In genomic region chr16:11370084-11370931, GRCh38 we compare ENCODE assay signal across 8 cellular contexts. TPM values are rescaled to one million over a fixed set of nuclear protein-coding genes. Genes with fewer than 3 reads are reported as not detected.
A peak's percentile ranks its signal among the peaks of the same experiment; 100 is the strongest.
DNase-seq lines count a peak whose midpoint lies in the region; ATAC-seq lines count a peak whose summit lies in the region.

No MANE protein-coding gene starts in this region.

- peak; percentile 58 for ATAC-seq in effector memory CD8-positive, alpha-beta T cell (replicated peaks)
- peak; percentile 96 for ATAC-seq in stimulated activated naive B cell treated with anti-CD40 and anti-IgM and Interleukin-4, amounts not matched to agents 10 μg/mL and 1 μg/mL and 100 μg/mL, for 72 hours (replicated peaks)

- no peak for DNase-seq in activated T-cell treated with anti-CD3 and anti-CD28 coated beads, Interleukin-2, amount 50 U/mL, for 24 hours
- DNase-seq in activated T-cell treated with anti-CD3 and anti-CD28 coated beads for 4 hours (no peak), NCI-H2196 treated with DMSO at 0.1 percent for 48 hours (lab: John Stamatoyannopoulos, UW; ENCODE audit: unreplicated experiment) (no peak), NCI-H2171 treated with DMSO at 0.1 percent for 48 hours (lab: John Stamatoyannopoulos, UW) (no peak)
- no peak for DNase-seq in effector memory CD8-positive, alpha-beta T cell
- peak; percentile 81 for DNase-seq in stimulated activated naive B cell treated with anti-CD40 and anti-IgM and Interleukin-4, amounts not matched to agents 10 μg/mL and 1 μg/mL and 100 μg/mL, for 72 hours
- no peak for DNase-seq in activated CD4-positive, alpha-beta T cell treated with anti-CD3 and anti-CD28 coated beads, Interleukin-2, amount 50 U/mL, for 1 hour

- peak overlapping the region; percentile 4 for H3K27ac Mint-ChIP-seq in activated T-cell treated with anti-CD3 and anti-CD28 coated beads, Interleukin-2, amount 50 U/mL, for 24 hours
- peak overlapping the region; percentile 88 to 89 (median 89) for H3K27ac Mint-ChIP-seq in IgD-negative memory B cell
- no peak overlapping the region for H3K27ac Mint-ChIP-seq in effector memory CD8-positive, alpha-beta T cell
- peak overlapping the region; percentile 93 for H3K27ac Mint-ChIP-seq in stimulated activated naive B cell treated with anti-CD40 and anti-IgM and Interleukin-4, amounts not matched to agents 10 μg/mL and 1 μg/mL and 100 μg/mL, for 72 hours

- no peaks in the 10 kb centered on the region for H3K36me3 Mint-ChIP-seq in activated T-cell treated with anti-CD3 and anti-CD28 coated beads, Interleukin-2, amount 50 U/mL, for 24 hours (ENCODE audit: low read depth)
- no peaks in the 10 kb centered on the region for H3K36me3 Mint-ChIP-seq in IgD-negative memory B cell
- H3K36me3 Mint-ChIP-seq in effector memory CD8-positive, alpha-beta T cell (ENCODE audit: insufficient read depth): peaks cover 3% of the 10 kb centered on the region
- H3K36me3 Mint-ChIP-seq in stimulated activated naive B cell treated with anti-CD40 and anti-IgM and Interleukin-4, amounts not matched to agents 10 μg/mL and 1 μg/mL and 100 μg/mL, for 72 hours: peaks cover 14 to 23% of the 10 kb centered on the region in 2 donors

- peaks cover 14% of the 10 kb centered on the region for H3K4me1 Mint-ChIP-seq in activated T-cell treated with anti-CD3 and anti-CD28 coated beads, Interleukin-2, amount 50 U/mL, for 24 hours (ENCODE audit: low read depth)
- H3K4me1 Mint-ChIP-seq in IgD-negative memory B cell: peaks cover 14 to 22% (median 19%) of the 10 kb centered on the region in 3 donors
- no peaks in the 10 kb centered on the region for H3K4me1 Mint-ChIP-seq in effector memory CD8-positive, alpha-beta T cell (ENCODE audit: low read depth in 2 of 2)
- H3K4me1 Mint-ChIP-seq in stimulated activated naive B cell treated with anti-CD40 and anti-IgM and Interleukin-4, amounts not matched to agents 10 μg/mL and 1 μg/mL and 100 μg/mL, for 72 hours: peaks cover 34 to 58% of the 10 kb centered on the region in 2 donors

- H3K4me3 Mint-ChIP-seq in activated T-cell treated with anti-CD3 and anti-CD28 coated beads, Interleukin-2, amount 50 U/mL, for 24 hours: no peak overlapping the region
- H3K4me3 Mint-ChIP-seq in IgD-negative memory B cell: peak overlapping the region; percentile 32 to 64 (median 52)
- H3K4me3 Mint-ChIP-seq in effector memory CD8-positive, alpha-beta T cell: no peak overlapping the region
- H3K4me3 Mint-ChIP-seq in stimulated activated naive B cell treated with anti-CD40 and anti-IgM and Interleukin-4, amounts not matched to agents 10 μg/mL and 1 μg/mL and 100 μg/mL, for 72 hours: peak overlapping the region; percentile 62 to 67

- no peaks in the 10 kb centered on the region for H3K9me3 Mint-ChIP-seq in activated T-cell treated with anti-CD3 and anti-CD28 coated beads, Interleukin-2, amount 50 U/mL, for 24 hours
- no peaks in the 10 kb centered on the region for H3K9me3 Mint-ChIP-seq in IgD-negative memory B cell
- H3K9me3 Mint-ChIP-seq in effector memory CD8-positive, alpha-beta T cell: no peaks in the 10 kb centered on the region
- H3K9me3 Mint-ChIP-seq in stimulated activated naive B cell treated with anti-CD40 and anti-IgM and Interleukin-4, amounts not matched to agents 10 μg/mL and 1 μg/mL and 100 μg/mL, for 72 hours: no peaks in the 10 kb centered on the region

- H3K27me3 Mint-ChIP-seq in activated T-cell treated with anti-CD3 and anti-CD28 coated beads, Interleukin-2, amount 50 U/mL, for 24 hours: no peaks in the 10 kb centered on the region
- peaks cover 14% of the 10 kb centered on the region for H3K27me3 Mint-ChIP-seq in IgD-negative memory B cell
- peaks cover 0 to 8% of the 10 kb centered on the region in 2 donors for H3K27me3 Mint-ChIP-seq in effector memory CD8-positive, alpha-beta T cell
- H3K27me3 Mint-ChIP-seq in stimulated activated naive B cell treated with anti-CD40 and anti-IgM and Interleukin-4, amounts not matched to agents 10 μg/mL and 1 μg/mL and 100 μg/mL, for 72 hours: no peaks in the 10 kb centered on the region

RNA-seq across cellular contexts. Expression of gene RMI2, which starts 25.0 kb away (rescaled TPM):
- polyA plus RNA-seq in IgD-negative memory B cell: 13.8 TPM

Comparison
In these comparisons a context has a peak if more than half of its experiments do, and no peak if none do; other contexts are left out.
1. H3K27ac Mint-ChIP-seq: peak in activated T-cell treated with anti-CD3 and anti-CD28 coated beads, Interleukin-2, amount 50 U/mL, for 24 hours (single experiment), IgD-negative memory B cell (3 of 3) and stimulated activated naive B cell treated with anti-CD40 and anti-IgM and Interleukin-4, amounts not matched to agents 10 μg/mL and 1 μg/mL and 100 μg/mL, for 72 hours (single experiment); none in effector memory CD8-positive, alpha-beta T cell (0 of 2).
2. H3K4me3 Mint-ChIP-seq: peak in IgD-negative memory B cell (4 of 4) and stimulated activated naive B cell treated with anti-CD40 and anti-IgM and Interleukin-4, amounts not matched to agents 10 μg/mL and 1 μg/mL and 100 μg/mL, for 72 hours (2 of 2); none in activated T-cell treated with anti-CD3 and anti-CD28 coated beads, Interleukin-2, amount 50 U/mL, for 24 hours (single experiment) and effector memory CD8-positive, alpha-beta T cell (0 of 2).